8 cellular contexts compared by ENCODE assay signal in the genomic region with DNA sequence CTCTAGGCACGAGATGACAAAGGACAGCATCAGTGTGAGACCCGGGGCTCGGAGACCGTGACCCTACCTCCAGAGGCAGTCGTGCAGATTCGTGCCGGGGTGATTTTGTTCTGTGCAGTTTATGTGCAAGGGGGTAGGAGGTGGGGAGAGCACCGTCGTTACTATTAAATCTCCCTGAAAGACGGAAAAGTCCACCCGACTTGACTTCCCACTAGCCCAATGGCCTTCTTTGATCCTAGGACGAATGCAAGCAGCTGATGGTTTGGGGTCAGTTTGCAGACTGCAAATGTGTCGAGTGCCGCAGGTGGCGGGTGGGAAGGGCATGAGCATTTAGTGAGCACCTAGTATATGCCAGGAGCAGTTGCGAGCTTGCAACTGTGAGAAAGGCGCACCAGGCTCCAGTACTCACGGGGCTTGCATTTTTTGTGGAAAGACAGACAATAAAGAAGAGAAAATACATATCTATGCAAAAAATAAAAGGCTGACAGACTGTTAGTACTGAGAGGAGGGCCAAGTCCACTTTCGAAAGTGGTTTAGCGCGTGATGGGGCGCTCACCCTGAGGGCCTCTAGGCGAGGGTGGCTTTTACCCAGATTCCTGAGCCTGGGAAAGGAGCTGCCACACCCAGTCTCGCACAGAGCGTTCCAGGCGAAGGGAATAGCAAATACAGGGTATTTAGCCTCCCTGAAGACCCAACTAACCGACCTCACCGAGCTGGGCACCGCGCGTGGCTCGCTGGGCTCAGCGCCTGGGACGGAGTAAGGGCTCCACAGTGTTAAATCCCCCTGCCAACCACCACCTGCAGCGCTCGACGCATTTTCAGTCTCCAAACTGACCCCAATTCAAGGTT. TPM values are rescaled to one million over a fixed set of nuclear protein-coding genes. Genes with fewer than 3 reads are reported as not detected.
A peak's percentile ranks its signal among the peaks of the same experiment; 100 is the strongest.
DNase-seq lines count a peak whose midpoint lies in the region; ATAC-seq and TF ChIP-seq lines count a peak whose summit lies in the region.

No MANE protein-coding gene starts in this region.

- peak; percentile 4 for ATAC-seq in GM18499 (IDR thresholded peaks at IDR 0.05; ENCODE audit: insufficient read depth, unreplicated experiment)
- ATAC-seq in HG02588 (IDR thresholded peaks at IDR 0.05; ENCODE audit: unreplicated experiment) = peak; percentile 10

- no peak for TF ChIP-seq POLR2A in adrenal gland (IDR thresholded peaks at IDR 0.05)

- WGBS in adrenal gland, 4 donors = 13 to 17% (median 15%) methylated on average over 29 to 37 of the region's 37 CpGs

- H3K27ac ChIP-seq in adrenal gland (peak overlapping the region in 4 of 5 donors; percentile 33 to 86 (median 51)), skeletal muscle tissue (ENCODE audit: low read depth, low read length) (peak overlapping the region; percentile 88)

- H3K4me3 ChIP-seq in adrenal gland (peak overlapping the region in 3 of 4 donors; percentile 14 to 54 (median 15)), iPS-15b (ENCODE audit: low read depth, low read length) (peak overlapping the region; percentile 40), skeletal muscle tissue (ENCODE audit: low read length in 3 of 3) (peak overlapping the region; percentile 89 to 94 (median 92))

- no peak for TF ChIP-seq CTCF in adrenal gland (IDR thresholded peaks at IDR 0.05)

- H3K9ac ChIP-seq in iPS-15b (ENCODE audit: low read depth, low read length) (peak overlapping the region; percentile 20), skeletal muscle tissue (ENCODE audit: low read depth in 1 of 3, low read length in 3 of 3) (peak overlapping the region; percentile 82 to 84 (median 83))

- DNase-seq in NCI-H345 treated with DMSO at 0.1 percent for 48 hours (lab: John Stamatoyannopoulos, UW; ENCODE audit: unreplicated experiment) (peak; percentile 31), adrenal gland (peak in 5 of 7 donors; percentile 13 to 53 (median 17)), NCI-H187 treated with DMSO at 0.1 percent for 48 hours (lab: John Stamatoyannopoulos, UW) (no peak), middle frontal gyrus (ENCODE audit: extremely low spot score, low spot score) (no peak)

- intact Hi-C loops in adrenal gland (cut with DNase I) = no loop called here

- H3K9me3 ChIP-seq in adrenal gland (replicated peaks in 1 of 3) (no peaks in the 10 kb centered on the region), iPS-15b (ENCODE audit: control insufficient read depth, insufficient read depth, low read length) (no peaks in the 10 kb centered on the region), skeletal muscle tissue (ENCODE audit: control insufficient read depth in 3 of 3, low read length in 3 of 3) (no peaks in the 10 kb centered on the region)

- H3K36me3 ChIP-seq in adrenal gland (replicated peaks in 1 of 2) = no peaks in the 10 kb centered on the region
- no peaks in the 10 kb centered on the region for H3K36me3 ChIP-seq in iPS-15b (ENCODE audit: control insufficient read depth, insufficient read depth, low read length)
- H3K36me3 ChIP-seq in skeletal muscle tissue (ENCODE audit: control insufficient read depth in 3 of 3, insufficient read depth in 3 of 3, low read length in 3 of 3) = no peaks in the 10 kb centered on the region

- no peaks in the 10 kb centered on the region for H3K27me3 ChIP-seq in adrenal gland
- peaks cover 39% of the 10 kb centered on the region for H3K27me3 ChIP-seq in iPS-15b (ENCODE audit: control insufficient read depth, insufficient read depth, low read length)
- peaks cover 0 to 3% (median 0%) of the 10 kb centered on the region in 3 donors for H3K27me3 ChIP-seq in skeletal muscle tissue (ENCODE audit: control insufficient read depth in 3 of 3, insufficient read depth in 3 of 3, low read length in 3 of 3)

- H3K4me1 ChIP-seq in adrenal gland (replicated peaks in 1 of 2) (peaks cover 7 to 26% of the 10 kb centered on the region in 2 donors), iPS-15b (ENCODE audit: control insufficient read depth, insufficient read depth, low read length) (peaks cover 11% of the 10 kb centered on the region), skeletal muscle tissue (ENCODE audit: control insufficient read depth in 3 of 3, insufficient read depth in 3 of 3, low read length in 3 of 3) (peaks cover 13 to 29% (median 19%) of the 10 kb centered on the region in 3 donors)

RNA-seq across cellular contexts. Expression of gene OSBPL3, which starts 0.9 kb away (rescaled TPM):
- total RNA-seq in adrenal gland (1 to 10 TPM; 1.1 to 8.4 (median 3.6) TPM), skeletal muscle tissue (2.6 TPM)
- 1 to 10 TPM; 1.7 to 3.5 (median 1.8) TPM for polyA plus RNA-seq in adrenal gland

Comparison
In these comparisons a context has a peak if more than half of its experiments do, and no peak if none do; other contexts are left out.
1. DNase-seq: peak in NCI-H345 treated with DMSO at 0.1 percent for 48 hours (single experiment) and adrenal gland (5 of 7); none in NCI-H187 treated with DMSO at 0.1 percent for 48 hours (single experiment) and middle frontal gyrus (single experiment).
2. H3K4me3 ChIP-seq: peak in every context shown above with its lines; median percentile 92 in skeletal muscle tissue; 40 in iPS-15b; 15 in adrenal gland.